Comparison of ENCODE assay signal across 9 cellular contexts in genomic region chr18:26710460-26711096, GRCh38.
A peak's percentile ranks its signal among the peaks of the same experiment; 100 is the strongest.
DNase-seq lines count a peak whose midpoint lies in the region; ATAC-seq and TF ChIP-seq lines count a peak whose summit lies in the region.
"Had no signal": no experiment of that assay in that cellular context is flagged by ENCODE, and none has a peak within 500 bp of the region (broad histone marks: within the 10 kb centered on the region; RNA-seq: fewer than 3 reads in every experiment).

No MANE protein-coding gene starts in this region.

- BruUV-seq in PC-3 (replicated peaks; lab: Mats Ljungman, UMichigan) = no TSS peak

- no peak overlapping the region for H2BK20ac ChIP-seq in H9 (ENCODE audit: low read depth, low read length, poor library complexity, severe bottlenecking)

- no peak overlapping the region for H3K4ac ChIP-seq in H9 (ENCODE audit: low read depth, low read length)

- no peaks in the 10 kb centered on the region for H3K23me2 ChIP-seq in H9 (ENCODE audit: insufficient read length, low read depth, low read length, poor library complexity, severe bottlenecking)

- H3K4me1 Mint-ChIP-seq in H9 = peaks cover 29 to 43% of the 10 kb centered on the region in 2 experiments

- in situ Hi-C loops in brain microvascular endothelial cell (cut with HindIII; ENCODE audit: low pct_ligation_motif_present, low sequenced_read_pairs) = no loop called here

- H2AFZ ChIP-seq in H9 (ENCODE audit: low read length) (no peak overlapping the region), Loucy (ENCODE audit: low read length) (no peak overlapping the region), PC-3 (ENCODE audit: low read length) (no peak overlapping the region)

- no peak overlapping the region for H3K27ac Mint-ChIP-seq in H9

- peaks cover 14% of the 10 kb centered on the region; the same call in 1 of the 2 replicates for H3F3A ChIP-seq in Loucy (ENCODE audit: low read depth)
- no peaks in the 10 kb centered on the region for H3F3A ChIP-seq in PC-3 (ENCODE audit: low read length, unreplicated experiment)

- H3K4me1 ChIP-seq in H9 (ENCODE audit: insufficient read depth, low read length) (peaks cover 5% of the 10 kb centered on the region; the same call in 1 of the 2 replicates), Loucy (ENCODE audit: insufficient read depth, low read length, poor library complexity, severe bottlenecking) (peaks cover 77% of the 10 kb centered on the region), lung (ENCODE audit: control insufficient read depth in 2 of 2, insufficient read depth in 2 of 2, low read length in 2 of 2) (no peaks in the 10 kb centered on the region), PC-3 (ENCODE audit: insufficient read depth, low read length) (no peaks in the 10 kb centered on the region)

- H4K91ac ChIP-seq in H9 (ENCODE audit: insufficient read length, low read depth, low read length) = no peak overlapping the region

- no peak overlapping the region for H2BK5ac ChIP-seq in H9 (ENCODE audit: insufficient read length, low read length)

- peak in 2 of 3 experiments; percentile 42 to 44 for DNase-seq in NCI-H1417 (lab: John Stamatoyannopoulos, UW)
- no peak for DNase-seq in NCI-H1417 treated with DMSO at 0.1 percent for 48 hours (lab: John Stamatoyannopoulos, UW)
- DNase-seq in H9 = no peak
- DNase-seq in lung (ENCODE audit: low spot score) = no peak
- no peak for DNase-seq in pons (ENCODE audit: low spot score)
- DNase-seq in brain microvascular endothelial cell = no peak
- DNase-seq in PC-3 = no peak

- intact Hi-C loops in PC-3 (cut with micrococcal nuclease) = no loop called here

- no CpG with 5 or more reads among the region's 4 CpGs for WGBS in H9 (ENCODE audit: extremely low coverage, insufficient read length, low lambda C conversion rate)
- WGBS in lung, 2 donors = 18 to 53% methylated on average over 4 of the region's 4 CpGs

- H2BK15ac ChIP-seq in H9 (ENCODE audit: low read depth, low read length) = no peak overlapping the region

- H3K9me3 Mint-ChIP-seq in H9 = no peaks in the 10 kb centered on the region

- H3K36me3 Mint-ChIP-seq in H9 (ENCODE audit: insufficient read depth in 1 of 3, low read depth in 3 of 3) = no peaks in the 10 kb centered on the region

- no peak overlapping the region for H2AK5ac ChIP-seq in H9 (ENCODE audit: insufficient read length, low read length)

- H2BK120ac ChIP-seq in H9 (ENCODE audit: low read depth, low read length, poor library complexity, severe bottlenecking) = no peak overlapping the region

- no peak overlapping the region for H3K4me3 Mint-ChIP-seq in H9

- H3K36me3 ChIP-seq in Loucy (ENCODE audit: insufficient read depth, low read length) = no peaks in the 10 kb centered on the region
- H3K36me3 ChIP-seq in lung (ENCODE audit: control insufficient read depth in 2 of 2, insufficient read depth in 2 of 2, low read length in 2 of 2) = no peaks in the 10 kb centered on the region
- no peaks in the 10 kb centered on the region for H3K36me3 ChIP-seq in brain microvascular endothelial cell (replicated peaks)
- no peaks in the 10 kb centered on the region for H3K36me3 ChIP-seq in PC-3 (ENCODE audit: low read depth, low read length)

- H3K18ac ChIP-seq in H9 (ENCODE audit: insufficient read length, low read depth, low read length) = no peak overlapping the region

- TF ChIP-seq CTCF in H9 (conservative IDR thresholded peaks at IDR 0.05) (no peak), Loucy (conservative IDR thresholded peaks at IDR 0.05; ENCODE audit: low read length) (no peak), lung (IDR thresholded peaks at IDR 0.05; ENCODE audit: control extremely low read depth, extremely low read depth) (no peak), brain microvascular endothelial cell (IDR thresholded peaks at IDR 0.05; ENCODE audit: low read depth, low read length, missing control alignments) (no peak), PC-3 (conservative IDR thresholded peaks at IDR 0.05; ENCODE audit: low read depth, low read length) (no peak)

- H3K79me1 ChIP-seq in H9 (ENCODE audit: insufficient read depth, low read depth, low read length, poor library complexity, severe bottlenecking) = no peaks in the 10 kb centered on the region

- no peak overlapping the region for H4K5ac ChIP-seq in H9 (ENCODE audit: insufficient read length, low read depth, low read length)

- H2BK12ac ChIP-seq in H9 (ENCODE audit: insufficient read length, low read depth, low read length) = no peak overlapping the region

- POLR2A ChIA-PET in PC-3 (lab: Charles Lee; ENCODE audit: unreplicated experiment) = no interaction called here

- H3K79me2 ChIP-seq in H9 (ENCODE audit: insufficient read depth, low read length) = no peaks in the 10 kb centered on the region
- H3K79me2 ChIP-seq in Loucy (ENCODE audit: insufficient read depth, low read length) = no peaks in the 10 kb centered on the region
- H3K79me2 ChIP-seq in PC-3 (ENCODE audit: low read length) = no peaks in the 10 kb centered on the region

- H3K56ac ChIP-seq in H9 (ENCODE audit: insufficient read length, low read depth, low read length) = no peak overlapping the region

- no peak overlapping the region for H4K8ac ChIP-seq in H9 (replicated peaks; ENCODE audit: insufficient read length, low read depth, low read length)

- H3K4me3 ChIP-seq in Loucy (ENCODE audit: low read length, poor library complexity, severe bottlenecking) (peak overlapping the region; percentile 63), lung (no peak overlapping the region), brain microvascular endothelial cell (ENCODE audit: low read depth, low read length) (no peak overlapping the region), PC-3 (ENCODE audit: low read length) (no peak overlapping the region)

- H3K9ac ChIP-seq in H9 (ENCODE audit: extremely low read depth, insufficient read length, low read length) (no peak overlapping the region), Loucy (ENCODE audit: low read depth, low read length, poor library complexity, severe bottlenecking) (peak overlapping the region; percentile 72), PC-3 (ENCODE audit: low read length) (no peak overlapping the region)

- H3K27ac ChIP-seq in H9 (ENCODE audit: insufficient read length, low read depth, low read length) = no peak overlapping the region
- H3K27ac ChIP-seq in lung (ENCODE audit: low read depth in 1 of 2, low read length in 1 of 2) = no peak overlapping the region
- no peak overlapping the region for H3K27ac ChIP-seq in brain microvascular endothelial cell
- H3K27ac ChIP-seq in PC-3 (ENCODE audit: low read length) = no peak overlapping the region
- H3K27ac ChIP-seq: 22Rv1 had no signal

- H3K27me3 ChIP-seq in H9 (ENCODE audit: insufficient read depth, low read length) (no peaks in the 10 kb centered on the region), Loucy (ENCODE audit: insufficient read depth, low read length, poor library complexity, severe bottlenecking) (no peaks in the 10 kb centered on the region), lung (ENCODE audit: control insufficient read depth, insufficient read depth) (no peaks in the 10 kb centered on the region), brain microvascular endothelial cell (replicated peaks) (no peaks in the 10 kb centered on the region), PC-3 (ENCODE audit: low read length) (peaks cover 29% of the 10 kb centered on the region)

- no peak overlapping the region for H3K14ac ChIP-seq in H9 (ENCODE audit: insufficient read depth, low read length)

- no peak overlapping the region for H3K23ac ChIP-seq in H9 (ENCODE audit: insufficient read length, low read depth, low read length)

- H3K27me3 Mint-ChIP-seq in H9 (ENCODE audit: low read depth) = peaks cover 8% of the 10 kb centered on the region

- no peak overlapping the region for H3T11ph ChIP-seq in H9 (ENCODE audit: low read length)

- ATAC-seq in lung (ENCODE audit: insufficient read depth, low FRiP score) = peak; percentile 39
- no peak for ATAC-seq in PC-3

- H3K4me2 ChIP-seq in H9 (ENCODE audit: insufficient read depth, insufficient read length, low read length) (peak overlapping the region; percentile 1), Loucy (ENCODE audit: low read depth, low read length, poor library complexity, severe bottlenecking) (peak overlapping the region; percentile 76), PC-3 (ENCODE audit: low read length) (no peak overlapping the region)

- H4K20me1 ChIP-seq in H9 (ENCODE audit: control insufficient read depth, insufficient read depth, insufficient read length) (no peaks in the 10 kb centered on the region), Loucy (ENCODE audit: insufficient read depth, low read length, poor library complexity, severe bottlenecking) (no peaks in the 10 kb centered on the region), PC-3 (ENCODE audit: low read length) (no peaks in the 10 kb centered on the region)

- H3K9me2 ChIP-seq in Loucy (replicated peaks; ENCODE audit: low read depth, low read length) (no peaks in the 10 kb centered on the region), PC-3 (replicated peaks; ENCODE audit: low read length) (no peaks in the 10 kb centered on the region)

- CTCF ChIA-PET in PC-3 (lab: Charles Lee) = no interaction called here

- H3K9me3 ChIP-seq in H9 (ENCODE audit: control insufficient read depth, low read depth, low read length) (no peaks in the 10 kb centered on the region), Loucy (ENCODE audit: insufficient read depth, low read depth, low read length) (no peaks in the 10 kb centered on the region), lung (ENCODE audit: control insufficient read depth in 2 of 2, insufficient read depth in 1 of 2, low read length in 1 of 2) (no peaks in the 10 kb centered on the region), PC-3 (ENCODE audit: low read length) (no peaks in the 10 kb centered on the region)

Comparison
In these comparisons a context has a peak if more than half of its experiments do, and no peak if none do; other contexts are left out.
1. DNase-seq: peak in NCI-H1417 (2 of 3); none in NCI-H1417 treated with DMSO at 0.1 percent for 48 hours (single experiment), H9 (single experiment), lung (single experiment), pons (single experiment), brain microvascular endothelial cell (single experiment) and PC-3 (single experiment).